8 cellular contexts compared by ENCODE assay signal in the genomic region with DNA sequence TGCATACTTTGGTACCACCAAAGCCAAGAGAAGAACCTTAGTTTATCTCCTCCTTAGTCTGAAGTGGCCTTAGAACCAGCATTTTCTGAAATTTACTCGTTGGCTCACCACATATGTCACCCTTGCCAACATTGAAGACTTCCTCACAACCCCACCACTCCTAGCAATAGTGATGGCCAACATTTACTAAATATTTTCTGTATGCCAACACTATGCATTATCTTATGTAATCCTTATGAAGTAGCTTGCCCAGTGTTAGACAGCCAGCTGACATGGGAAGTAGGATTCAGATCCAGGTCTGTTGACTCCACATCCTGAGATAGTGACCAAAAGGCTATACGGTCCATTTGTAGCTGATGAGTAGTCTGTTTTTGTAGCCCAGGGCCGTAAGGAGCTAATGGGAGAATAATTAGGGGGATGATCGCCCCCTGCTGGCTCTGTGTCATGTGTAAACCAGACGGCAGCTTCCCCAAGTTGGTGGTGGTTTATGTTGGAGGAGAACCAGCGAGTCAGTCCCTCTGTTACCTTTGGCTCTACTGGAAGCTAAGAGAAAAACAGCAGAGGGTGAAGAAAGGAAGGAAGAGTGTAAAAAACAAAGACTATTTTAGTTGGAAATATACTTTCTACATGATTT.
DNase-seq lines count a peak whose midpoint lies in the region; ATAC-seq and TF ChIP-seq lines count a peak whose summit lies in the region.

No MANE protein-coding gene starts in this region.

- H3K4me3 ChIP-seq in colonic mucosa (no peak overlapping the region), left lung (no peak overlapping the region)

- peak overlapping the region in 1 of 2 donors; percentile 26 for H3K9ac ChIP-seq in colonic mucosa (ENCODE audit: low read depth in 2 of 2, low read length in 2 of 2)

- TF ChIP-seq CTCF in colonic mucosa (IDR thresholded peaks at IDR 0.05) (peak; percentile 62), left lung (IDR thresholded peaks at IDR 0.05) (peak; percentile 71 to 75)

- DNase-seq in GM04504 (ENCODE audit: low read depth) (peak; percentile 72), NCI-H460 (ENCODE audit: extremely low read depth, low read depth) (peak; percentile 64), colonic mucosa (peak; percentile 86), left lung (peak in 1 of 2 donors; percentile 72)
- DNase-seq in activated CD4-positive, alpha-beta T cell treated with anti-CD3 and anti-CD28 coated beads for 4 hours = peak; percentile 53 to 64
- peak; percentile 66 for DNase-seq in stimulated activated CD4-positive, alpha-beta T cell treated with anti-CD3 and anti-CD28 coated beads, Interleukin-4, amount 100 ng/mL, for 24 hours

- peak; percentile 65 for ATAC-seq in HG02973 (IDR thresholded peaks at IDR 0.05; ENCODE audit: unreplicated experiment)
- ATAC-seq in left lung = peak; percentile 90
- no peak for ATAC-seq in GM18858 (IDR thresholded peaks at IDR 0.05; ENCODE audit: unreplicated experiment)

- H3K36me3 ChIP-seq in colonic mucosa = no peaks in the 10 kb centered on the region
- no peaks in the 10 kb centered on the region for H3K36me3 ChIP-seq in left lung

- intact Hi-C loops in colonic mucosa (cut with DNase I) = loop anchor here (5.0 kb wide), 1 partner anchor 61 kb away; no protein-coding TSS in a partner anchor
- intact Hi-C loops in left lung (cut with DNase I) = no loop called here

- H3K27me3 ChIP-seq in colonic mucosa (no peaks in the 10 kb centered on the region), left lung (no peaks in the 10 kb centered on the region)

- peak overlapping the region; percentile 8 for H3K27ac ChIP-seq in colonic mucosa
- peak overlapping the region; percentile 34 to 39 for H3K27ac ChIP-seq in left lung

- H3K4me1 ChIP-seq in colonic mucosa = no peaks in the 10 kb centered on the region
- H3K4me1 ChIP-seq in left lung = peaks cover 3 to 10% of the 10 kb centered on the region in 2 donors

- H3K9me3 ChIP-seq in colonic mucosa (no peaks in the 10 kb centered on the region), left lung (no peaks in the 10 kb centered on the region)
